In genomic region chr15:59222906-59223579, GRCh38 we compare ENCODE assay signal across 1 cellular context.
TF ChIP-seq lines count a peak whose summit lies in the region.

No MANE protein-coding gene starts in this region.

TF ChIP-seq in IMR-90, 13 proteins besides CTCF, POLR2A, EP300 and RAD21:
- TF ChIP-seq CEBPB (IDR thresholded peaks at IDR 0.05; ENCODE audit: low read depth, low read length) (no peak), NFE2L2 (IDR thresholded peaks at IDR 0.05; ENCODE audit: low read depth, low read length) (no peak), MAZ (IDR thresholded peaks at IDR 0.05; ENCODE audit: borderline replicate concordance, low read depth, low read length) (no peak), RCOR1 (IDR thresholded peaks at IDR 0.05; ENCODE audit: insufficient replicate concordance, low read length) (no peak)
- TF ChIP-seq, protein P1, sequence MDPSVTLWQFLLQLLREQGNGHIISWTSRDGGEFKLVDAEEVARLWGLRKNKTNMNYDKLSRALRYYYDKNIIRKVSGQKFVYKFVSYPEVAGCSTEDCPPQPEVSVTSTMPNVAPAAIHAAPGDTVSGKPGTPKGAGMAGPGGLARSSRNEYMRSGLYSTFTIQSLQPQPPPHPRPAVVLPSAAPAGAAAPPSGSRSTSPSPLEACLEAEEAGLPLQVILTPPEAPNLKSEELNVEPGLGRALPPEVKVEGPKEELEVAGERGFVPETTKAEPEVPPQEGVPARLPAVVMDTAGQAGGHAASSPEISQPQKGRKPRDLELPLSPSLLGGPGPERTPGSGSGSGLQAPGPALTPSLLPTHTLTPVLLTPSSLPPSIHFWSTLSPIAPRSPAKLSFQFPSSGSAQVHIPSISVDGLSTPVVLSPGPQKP (IDR thresholded peaks at IDR 0.05; ENCODE audit: borderline replicate concordance, low read depth, low read length) = no peak
